13 cellular contexts compared by ENCODE assay signal in the genomic region with DNA sequence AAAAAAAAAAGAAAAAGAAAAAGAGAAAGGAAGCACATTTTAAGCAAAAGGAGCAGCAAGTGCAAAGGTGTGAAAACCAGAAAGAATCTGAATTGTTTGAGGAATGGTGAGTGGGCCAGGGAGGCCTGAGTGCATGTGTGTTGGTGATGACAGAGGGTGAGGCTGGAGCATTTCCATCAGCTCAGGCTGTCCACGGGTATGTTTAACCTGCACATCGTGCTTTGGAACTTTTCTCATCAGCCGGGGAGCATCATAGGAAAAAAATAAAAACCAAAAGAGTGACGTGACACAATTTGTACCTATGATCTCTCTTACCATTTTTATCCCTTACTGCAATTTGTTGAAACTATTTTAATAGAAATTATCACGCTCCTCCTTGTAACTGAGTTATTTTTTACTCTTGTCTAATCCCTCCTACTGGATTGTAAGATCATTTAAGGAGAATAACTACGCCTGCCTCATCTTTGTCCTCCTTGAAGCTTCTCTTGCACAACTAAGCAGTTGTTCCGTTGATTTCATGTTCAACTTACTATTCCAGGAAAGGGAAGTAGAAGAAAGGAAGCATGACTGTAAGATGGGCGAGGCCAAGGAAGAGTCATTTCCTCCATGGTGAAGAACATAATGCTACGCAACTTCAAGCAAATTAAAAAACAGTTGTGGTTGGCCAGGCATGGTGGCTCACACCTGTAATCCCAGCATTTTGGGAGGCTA. TPM values are rescaled to one million over a fixed set of nuclear protein-coding genes. Genes with fewer than 3 reads are reported as not detected.
A peak's percentile ranks its signal among the peaks of the same experiment; 100 is the strongest.
DNase-seq lines count a peak whose midpoint lies in the region; ATAC-seq and TF ChIP-seq lines count a peak whose summit lies in the region.
"Had no signal": no experiment of that assay in that cellular context is flagged by ENCODE, and none has a peak within 500 bp of the region (broad histone marks: within the 10 kb centered on the region; RNA-seq: fewer than 3 reads in every experiment).

No MANE protein-coding gene starts in this region.

- peak overlapping the region; percentile 2 for H3K27ac ChIP-seq in upper lobe of right lung
- H3K27ac ChIP-seq: A549, neural progenitor cell had no signal

- H3K27me3 ChIP-seq in upper lobe of right lung, result no peaks in the 10 kb centered on the region
- H3K27me3 ChIP-seq: neural progenitor cell had no signal

- POLR2A ChIA-PET in activated naive CD8-positive, alpha-beta T cell treated with anti-CD3 and anti-CD28 coated beads, Interleukin-2, amount 10 ng/mL, durations not matched to agents 7 days and 5 days (lab: Charles Lee), result interaction anchor here (1.1 to 3.4 kb wide), 2 partner anchors 16 to 24 kb away, joined by 3 to 15 read pairs; partner anchors contain the start of gene DDX60L

- H3K4me1 Mint-ChIP-seq in activated naive CD4-positive, alpha-beta T cell treated with anti-CD3 and anti-CD28 coated beads for 36 hours (ENCODE audit: low read depth), result peaks cover 14% of the 10 kb centered on the region
- peaks cover 16% of the 10 kb centered on the region for H3K4me1 Mint-ChIP-seq in activated naive CD8-positive, alpha-beta T cell treated with anti-CD3 and anti-CD28 coated beads, Interleukin-2, amount 10 ng/mL, durations not matched to agents 7 days and 5 days

- no peaks in the 10 kb centered on the region for H3K36me3 Mint-ChIP-seq in activated naive CD4-positive, alpha-beta T cell treated with anti-CD3 and anti-CD28 coated beads for 36 hours (ENCODE audit: low read depth)
- H3K36me3 Mint-ChIP-seq in activated naive CD8-positive, alpha-beta T cell treated with anti-CD3 and anti-CD28 coated beads, Interleukin-2, amount 10 ng/mL, durations not matched to agents 7 days and 5 days, result peaks cover 7% of the 10 kb centered on the region
- H3K36me3 Mint-ChIP-seq: neural progenitor cell had no signal

- DNase-seq in activated naive CD4-positive, alpha-beta T cell treated with anti-CD3 and anti-CD28 coated beads for 36 hours, result peak; percentile 25
- DNase-seq in activated naive CD4-positive, alpha-beta T cell treated with anti-CD3 and anti-CD28 coated beads, Interleukin-2, amount 50 U/mL, for 16 hours, result no peak
- no peak for DNase-seq in activated naive CD8-positive, alpha-beta T cell treated with anti-CD3 and anti-CD28 coated beads, Interleukin-2, amount 10 ng/mL, durations not matched to agents 7 days and 5 days
- peak; percentile 47 for DNase-seq in iris pigment epithelial cell (ENCODE audit: low read depth)
- DNase-seq in upper lobe of right lung, result no peak
- DNase-seq in hepatic stellate cell (ENCODE audit: low spot score), result no peak
- no peak for DNase-seq in stimulated activated CD4-positive, alpha-beta T cell treated with anti-CD3 and anti-CD28 coated beads, Interleukin-12 subunit alpha, Interleukin-12 subunit beta, amount 100 ng/mL, for 4 hours
- no peak for DNase-seq in T1000 (lab: John Stamatoyannopoulos, UW)
- DNase-seq: activated CD4-positive, alpha-beta T cell treated with anti-CD3 and anti-CD28 coated beads for 4 hours; NCI-H2081; SK-N-SH had no signal

- peaks cover 3% of the 10 kb centered on the region for H3K4me1 ChIP-seq in upper lobe of right lung
- H3K4me1 ChIP-seq: neural progenitor cell had no signal

- no peak overlapping the region for H3K27ac Mint-ChIP-seq in activated naive CD4-positive, alpha-beta T cell treated with anti-CD3 and anti-CD28 coated beads for 36 hours
- no peak overlapping the region for H3K27ac Mint-ChIP-seq in activated naive CD8-positive, alpha-beta T cell treated with anti-CD3 and anti-CD28 coated beads, Interleukin-2, amount 10 ng/mL, durations not matched to agents 7 days and 5 days

- no peak overlapping the region for H3K4me3 Mint-ChIP-seq in activated naive CD4-positive, alpha-beta T cell treated with anti-CD3 and anti-CD28 coated beads for 36 hours
- H3K4me3 Mint-ChIP-seq in activated naive CD8-positive, alpha-beta T cell treated with anti-CD3 and anti-CD28 coated beads, Interleukin-2, amount 10 ng/mL, durations not matched to agents 7 days and 5 days, result peak overlapping the region; percentile 4
- H3K4me3 Mint-ChIP-seq: neural progenitor cell had no signal

- intact Hi-C loops in activated naive CD4-positive, alpha-beta T cell treated with anti-CD3 and anti-CD28 coated beads for 36 hours (cut with micrococcal nuclease), result no loop called here
- intact Hi-C loops in upper lobe of right lung (cut with DNase I), result no loop called here

- no peaks in the 10 kb centered on the region for H3K9me3 Mint-ChIP-seq in activated naive CD4-positive, alpha-beta T cell treated with anti-CD3 and anti-CD28 coated beads for 36 hours
- H3K9me3 Mint-ChIP-seq in activated naive CD8-positive, alpha-beta T cell treated with anti-CD3 and anti-CD28 coated beads, Interleukin-2, amount 10 ng/mL, durations not matched to agents 7 days and 5 days, result peaks cover 3% of the 10 kb centered on the region
- H3K9me3 Mint-ChIP-seq: neural progenitor cell had no signal

- no peaks in the 10 kb centered on the region for H3K9me3 ChIP-seq in upper lobe of right lung
- H3K9me3 ChIP-seq: A549, SK-N-SH had no signal

- no peak overlapping the region for H3K4me3 ChIP-seq in upper lobe of right lung
- H3K4me3 ChIP-seq: A549, neural progenitor cell had no signal

- ATAC-seq in activated naive CD8-positive, alpha-beta T cell treated with anti-CD3 and anti-CD28 coated beads, Interleukin-2, amount 10 ng/mL, durations not matched to agents 7 days and 5 days (ENCODE audit: low read depth), result peak; percentile 36
- peak; percentile 86 for ATAC-seq in upper lobe of right lung
- ATAC-seq: A549 had no signal

- TF ChIP-seq CTCF in upper lobe of right lung (IDR thresholded peaks at IDR 0.05), result no peak

- no peaks in the 10 kb centered on the region for H3K36me3 ChIP-seq in upper lobe of right lung
- H3K36me3 ChIP-seq: neural progenitor cell had no signal

- CTCF ChIA-PET in activated naive CD4-positive, alpha-beta T cell treated with anti-CD3 and anti-CD28 coated beads for 36 hours (lab: Charles Lee), result interaction anchor here (0.7 kb wide), 1 partner anchor 71 kb away, joined by 3 read pairs; no protein-coding TSS in a partner anchor

- peaks cover 2% of the 10 kb centered on the region for H3K27me3 Mint-ChIP-seq in activated naive CD4-positive, alpha-beta T cell treated with anti-CD3 and anti-CD28 coated beads for 36 hours (ENCODE audit: low read depth)
- H3K27me3 Mint-ChIP-seq in activated naive CD8-positive, alpha-beta T cell treated with anti-CD3 and anti-CD28 coated beads, Interleukin-2, amount 10 ng/mL, durations not matched to agents 7 days and 5 days, result peaks cover 14% of the 10 kb centered on the region

RNA-seq across cellular contexts. Expression of gene PALLD, which starts 7.0 kb away (rescaled TPM):
- total RNA-seq in activated naive CD4-positive, alpha-beta T cell treated with anti-CD3 and anti-CD28 coated beads for 36 hours, result 1 to 10 TPM; 7.3 to 7.8 TPM
- total RNA-seq in activated naive CD8-positive, alpha-beta T cell treated with anti-CD3 and anti-CD28 coated beads, Interleukin-2, amount 10 ng/mL, durations not matched to agents 7 days and 5 days, result 1 to 10 TPM in 1 of 2 experiments, under 1 TPM in 1; 0.91 to 2.0 TPM
- 179 TPM for total RNA-seq in upper lobe of right lung

RNA-seq across cellular contexts. Expression of gene DDX60L, which starts 23.5 kb away (rescaled TPM):
- total RNA-seq in activated naive CD4-positive, alpha-beta T cell treated with anti-CD3 and anti-CD28 coated beads for 36 hours, result 1 to 10 TPM; 3.4 to 4.1 TPM
- total RNA-seq in activated naive CD8-positive, alpha-beta T cell treated with anti-CD3 and anti-CD28 coated beads, Interleukin-2, amount 10 ng/mL, durations not matched to agents 7 days and 5 days, result 10 to 100 TPM; 87.2 to 89.1 TPM
- total RNA-seq in upper lobe of right lung, result 48.0 TPM

Comparison
In these comparisons a context has a peak if more than half of its experiments do, and no peak if none do; other contexts are left out.
1. DNase-seq: peak in activated naive CD4-positive, alpha-beta T cell treated with anti-CD3 and anti-CD28 coated beads for 36 hours (single experiment) and iris pigment epithelial cell (single experiment); none in activated naive CD4-positive, alpha-beta T cell treated with anti-CD3 and anti-CD28 coated beads, Interleukin-2, amount 50 U/mL, for 16 hours (single experiment), activated naive CD8-positive, alpha-beta T cell treated with anti-CD3 and anti-CD28 coated beads, Interleukin-2, amount 10 ng/mL, durations not matched to agents 7 days and 5 days (single experiment), upper lobe of right lung (single experiment), hepatic stellate cell (single experiment), stimulated activated CD4-positive, alpha-beta T cell treated with anti-CD3 and anti-CD28 coated beads, Interleukin-12 subunit alpha, Interleukin-12 subunit beta, amount 100 ng/mL, for 4 hours (single experiment) and T1000 (single experiment).
2. RNA of gene PALLD, which starts 7.0 kb away (total RNA-seq): 179 TPM in upper lobe of right lung (single experiment); 7.3 to 7.8 TPM in activated naive CD4-positive, alpha-beta T cell treated with anti-CD3 and anti-CD28 coated beads for 36 hours and 0.91 to 2.0 TPM in activated naive CD8-positive, alpha-beta T cell treated with anti-CD3 and anti-CD28 coated beads, Interleukin-2, amount 10 ng/mL, durations not matched to agents 7 days and 5 days; every median in the first group is over 10 times any median in the second.